ENCODE assay signal across 19 cellular contexts in genomic region chr13:113421673-113422270, GRCh38. TPM values are rescaled to one million over a fixed set of nuclear protein-coding genes. Genes with fewer than 3 reads are reported as not detected.
DNase-seq lines count a peak whose midpoint lies in the region; ATAC-seq and TF ChIP-seq lines count a peak whose summit lies in the region.
"Had no signal": no experiment of that assay in that cellular context is flagged by ENCODE, and none has a peak within 500 bp of the region (broad histone marks: within the 10 kb centered on the region; RNA-seq: fewer than 3 reads in every experiment).

No MANE protein-coding gene starts in this region.

- H3K27ac ChIP-seq in GM23248 = no peak overlapping the region
- peak overlapping the region in 1 of 2 donors; percentile 13 for H3K27ac ChIP-seq in left lung
- H3K27ac ChIP-seq in testis = no peak overlapping the region
- H3K27ac ChIP-seq: neutrophil had no signal

- in situ Hi-C loops in GM23248 (cut with MboI) = no loop called here

- peak; percentile 52 for ATAC-seq in left lung
- no peak for ATAC-seq in GM19035 (IDR thresholded peaks at IDR 0.05; ENCODE audit: unreplicated experiment)
- ATAC-seq in GM19467 (IDR thresholded peaks at IDR 0.05; ENCODE audit: unreplicated experiment) = no peak
- ATAC-seq: activated T-cell treated with anti-CD3 and anti-CD28 coated beads, Interleukin-2, amount 50 U/mL, for 72 hours; CD8-positive, alpha-beta T cell had no signal

- no peaks in the 10 kb centered on the region for H3K9me3 ChIP-seq in GM23248 (ENCODE audit: low read depth)
- no peaks in the 10 kb centered on the region for H3K9me3 ChIP-seq in left lung
- no peaks in the 10 kb centered on the region for H3K9me3 ChIP-seq in testis
- H3K9me3 ChIP-seq: neutrophil had no signal

- intact Hi-C loops in left lung (cut with DNase I) (no loop called here), testis (cut with DNase I; ENCODE audit: low total_unique reads) (no loop called here)

- no peak for TF ChIP-seq POLR2A in testis (IDR thresholded peaks at IDR 0.05)

- peak overlapping the region; percentile 8; the same call in 1 of the 2 replicates for H2AFZ ChIP-seq in GM23248

- no peaks in the 10 kb centered on the region for H3K79me2 ChIP-seq in GM23248 (ENCODE audit: insufficient read depth)

- H3K27me3 ChIP-seq in GM23248 (replicated peaks; ENCODE audit: insufficient read depth) = no peaks in the 10 kb centered on the region
- peaks cover 0 to 5% of the 10 kb centered on the region in 2 donors for H3K27me3 ChIP-seq in left lung
- no peaks in the 10 kb centered on the region for H3K27me3 ChIP-seq in testis

- 0 out of 2 replicates have a peak, but pooled peaks cover 7% of the 10 kb centered on the region for H3F3A ChIP-seq in GM23248 (ENCODE audit: insufficient read depth)

- no peak overlapping the region for H3K4me3 ChIP-seq in GM23248
- H3K4me3 ChIP-seq in left lung = no peak overlapping the region
- no peak overlapping the region for H3K4me3 ChIP-seq in testis

- no peaks in the 10 kb centered on the region for H3K9me2 ChIP-seq in GM23248 (ENCODE audit: insufficient read depth)

- H3K4me1 ChIP-seq in GM23248 (ENCODE audit: insufficient read depth) (peaks cover 6% of the 10 kb centered on the region; the same call in 1 of the 2 replicates), left lung (no peaks in the 10 kb centered on the region), testis (no peaks in the 10 kb centered on the region)

- H3K4me2 ChIP-seq in GM23248 (ENCODE audit: unreplicated experiment) = peak overlapping the region; percentile 5

- H3K36me3 ChIP-seq in GM23248 (ENCODE audit: low read depth) = no peaks in the 10 kb centered on the region
- no peaks in the 10 kb centered on the region for H3K36me3 ChIP-seq in left lung
- no peaks in the 10 kb centered on the region for H3K36me3 ChIP-seq in testis (ENCODE audit: low read depth, missing control alignments)
- H3K36me3 ChIP-seq: neutrophil had no signal

- no peaks in the 10 kb centered on the region for H4K20me1 ChIP-seq in GM23248 (ENCODE audit: insufficient read depth)

- peak; percentile 58 for DNase-seq in GM23248
- peak; percentile 57 for DNase-seq in brain pericyte (ENCODE audit: low read depth, low spot score)
- no peak for DNase-seq in left lung
- DNase-seq in testis = peak; percentile 42
- DNase-seq in activated CD4-positive, alpha-beta T cell treated with anti-CD3 and anti-CD28 coated beads, Interleukin-2, amount 50 U/mL, for 4 hours = no peak
- DNase-seq: activated CD4-positive, alpha-beta T cell treated with anti-CD3 and anti-CD28 coated beads, Interleukin-2, amount 10 ng/mL, durations not matched to agents 24 days and 14 days; activated T-cell treated with anti-CD3 and anti-CD28 coated beads, Interleukin-2, amount 50 U/mL, for 72 hours; CD8-positive, alpha-beta T cell; effector memory CD4-positive, alpha-beta T cell; GF-D8; left ventricle myocardium superior; NCI-H1930; NCI-H524 treated with DMSO at 0.1 percent for 48 hours had no signal

- H3K9ac ChIP-seq in GM23248 = no peak overlapping the region

- TF ChIP-seq CTCF in left lung (IDR thresholded peaks at IDR 0.05) (no peak), testis (IDR thresholded peaks at IDR 0.05) (no peak)

- WGBS in GM23248 (ENCODE audit: low coverage in 1 of 2, low lambda C conversion rate in 2 of 2, missing lambda C conversion rate in 2 of 2), 2 experiments = 17 to 22% methylated on average over 15 of the region's 15 CpGs
- WGBS in testis, 2 donors = 65 to 83% methylated on average over 15 of the region's 15 CpGs

RNA-seq across cellular contexts. Expression of gene ADPRHL1, which starts 31.5 kb away (rescaled TPM):
- total RNA-seq in GM23248 (2014; rRNA removed; shearing (Covaris generic)) = 1.4 and 2.2 TPM in 2 replicates
- 1.6 and 1.8 TPM in 2 replicates for polyA plus RNA-seq in GM23248 (2016; fragmentation: Nextera tagmentation; extraction: Ambion mirVana)
- 1 to 10 TPM; 2.0 to 2.3 TPM for total RNA-seq in left lung
- total RNA-seq in testis = 1 to 10 TPM; 6.6 to 9.3 TPM
- polyA plus RNA-seq in testis (ENCODE audit: insufficient read depth, low read depth, low replicate concordance) = 6.2 TPM
- total RNA-seq: RPMI7951 had no signal

RNA-seq across cellular contexts. Expression of gene GRTP1, which starts 57.8 kb away (rescaled TPM):
- total RNA-seq in GM23248 (2014; rRNA removed; shearing (Covaris generic)) = not detected in 2 replicates
- 0.18 TPM in 1 of 2 replicates, not detected in the other for polyA plus RNA-seq in GM23248 (2016; fragmentation: Nextera tagmentation; extraction: Ambion mirVana)
- total RNA-seq in left lung = 1 to 10 TPM; 6.7 to 7.1 TPM
- 10 to 100 TPM; 19.1 to 25.7 TPM for total RNA-seq in testis
- 18.7 TPM for polyA plus RNA-seq in testis (ENCODE audit: insufficient read depth, low read depth, low replicate concordance)
- total RNA-seq: activated CD4-positive, alpha-beta T cell treated with anti-CD3 and anti-CD28 coated beads, Interleukin-2, amount 10 ng/mL, durations not matched to agents 24 days and 14 days; CD8-positive, alpha-beta T cell; LHCN-M2; RPMI7951; T-helper 2 cell treated with Interferon-gamma antibody and Interleukin-4, amounts not matched to agents 100 ng/mL and 5 ng/mL, for 36 hours had no signal

Comparison
In these comparisons a context has a peak if more than half of its experiments do, and no peak if none do; other contexts are left out.
1. DNase-seq: peak in GM23248 (single experiment), brain pericyte (single experiment) and testis (single experiment); none in left lung (0 of 2) and activated CD4-positive, alpha-beta T cell treated with anti-CD3 and anti-CD28 coated beads, Interleukin-2, amount 50 U/mL, for 4 hours (0 of 2).